9 cellular contexts compared by ENCODE assay signal in the genomic region with DNA sequence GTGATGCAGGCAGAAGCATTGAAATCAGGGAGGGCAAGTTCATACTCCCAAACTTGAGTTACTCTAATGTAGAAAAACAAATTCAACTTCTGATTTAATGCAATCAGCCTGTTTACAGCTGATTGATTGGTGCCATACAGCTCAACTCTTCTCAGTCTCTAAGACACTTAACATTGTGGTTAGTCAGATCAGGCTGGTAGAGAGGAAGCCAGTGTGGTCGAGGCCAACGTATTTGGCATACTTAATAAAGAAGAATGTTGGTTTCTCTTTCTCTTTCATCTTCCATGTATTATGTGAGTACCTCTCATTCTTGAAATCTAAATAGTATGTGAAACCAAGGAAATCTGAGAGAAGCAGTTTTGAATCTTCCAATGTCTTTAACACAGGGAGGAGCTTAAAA.
DNase-seq lines count a peak whose midpoint lies in the region; ATAC-seq and TF ChIP-seq lines count a peak whose summit lies in the region.
"Had no signal": no experiment of that assay in that cellular context is flagged by ENCODE, and none has a peak within 500 bp of the region (broad histone marks: within the 10 kb centered on the region; RNA-seq: fewer than 3 reads in every experiment).

No MANE protein-coding gene starts in this region.

- peak; percentile 1 to 7 for DNase-seq in activated CD4-positive, alpha-beta T cell treated with anti-CD3 and anti-CD28 coated beads for 24 hours (ENCODE audit: low read depth in 2 of 2)
- no peak for DNase-seq in activated CD4-positive, alpha-beta T cell treated with anti-CD3 and anti-CD28 coated beads for 1 hour
- DNase-seq in lung (ENCODE audit: low spot score) (no peak), NCI-H1105 (lab: John Stamatoyannopoulos, UW) (no peak), SW480 (ENCODE audit: low spot score) (no peak), ovary (no peak)
- DNase-seq: pancreas had no signal

- TF ChIP-seq POLR2A in ovary (IDR thresholded peaks at IDR 0.05), result no peak

- WGBS in lung, 2 donors, result 32% methylated on average over 2 of the region's 2 CpGs
- 58 to 68% (median 67%) methylated on average over 2 of the region's 2 CpGs for WGBS in ovary, 3 donors

- intact Hi-C loops in ovary (cut with DNase I), result no loop called here

- H3K4me1 ChIP-seq in lung (ENCODE audit: control insufficient read depth in 2 of 2, insufficient read depth in 2 of 2, low read length in 2 of 2), result no peaks in the 10 kb centered on the region
- no peaks in the 10 kb centered on the region for H3K4me1 ChIP-seq in ovary (ENCODE audit: insufficient read depth)
- H3K4me1 ChIP-seq: pancreas had no signal

- no peaks in the 10 kb centered on the region for H3K27me3 ChIP-seq in lung (ENCODE audit: control insufficient read depth, insufficient read depth)
- H3K27me3 ChIP-seq in ovary, result peaks cover 2% of the 10 kb centered on the region
- H3K27me3 ChIP-seq: pancreas had no signal

- TF ChIP-seq EP300 in ovary (IDR thresholded peaks at IDR 0.05), result no peak

- H3K27ac ChIP-seq in lung (ENCODE audit: low read depth in 1 of 2, low read length in 1 of 2) (no peak overlapping the region), ovary (no peak overlapping the region)
- H3K27ac ChIP-seq: pancreas had no signal

- no peak for TF ChIP-seq CTCF in lung (IDR thresholded peaks at IDR 0.05; ENCODE audit: control extremely low read depth, extremely low read depth)
- no peak for TF ChIP-seq CTCF in ovary (IDR thresholded peaks at IDR 0.05)

- H3K9me3 ChIP-seq in lung (ENCODE audit: control insufficient read depth in 2 of 2, insufficient read depth in 1 of 2, low read length in 1 of 2) (no peaks in the 10 kb centered on the region), ovary (no peaks in the 10 kb centered on the region)
- H3K9me3 ChIP-seq: pancreas had no signal

- H3K36me3 ChIP-seq in lung (ENCODE audit: control insufficient read depth in 2 of 2, insufficient read depth in 2 of 2, low read length in 2 of 2), result no peaks in the 10 kb centered on the region
- no peaks in the 10 kb centered on the region for H3K36me3 ChIP-seq in ovary
- H3K36me3 ChIP-seq: pancreas had no signal

- H3K4me3 ChIP-seq in lung, result no peak overlapping the region
- H3K4me3 ChIP-seq in ovary, result no peak overlapping the region
- H3K4me3 ChIP-seq: pancreas had no signal

- ATAC-seq in HG03378 (IDR thresholded peaks at IDR 0.05; ENCODE audit: unreplicated experiment) (peak; percentile 100), lung (ENCODE audit: insufficient read depth, low FRiP score) (peak; percentile 11)
- ATAC-seq in activated CD4-positive, CD25-positive, alpha-beta regulatory T cell treated with anti-CD3 and anti-CD28 coated beads, Interleukin-2, amount 50 U/mL, for 24 hours, result peak; percentile 99

Comparison
In these comparisons a context has a peak if more than half of its experiments do, and no peak if none do; other contexts are left out.
1. DNase-seq: peak in activated CD4-positive, alpha-beta T cell treated with anti-CD3 and anti-CD28 coated beads for 24 hours (2 of 2); none in activated CD4-positive, alpha-beta T cell treated with anti-CD3 and anti-CD28 coated beads for 1 hour (single experiment), lung (single experiment), NCI-H1105 (single experiment), SW480 (single experiment) and ovary (0 of 5).
2. ATAC-seq: peak in every context shown above with its lines; median percentile 100 in HG03378; 99 in activated CD4-positive, CD25-positive, alpha-beta regulatory T cell treated with anti-CD3 and anti-CD28 coated beads, Interleukin-2, amount 50 U/mL, for 24 hours; 11 in lung.